ENCODE assay signal across 10 cellular contexts in genomic region chr16:87610026-87610425, GRCh38. TPM values are rescaled to one million over a fixed set of nuclear protein-coding genes. Genes with fewer than 3 reads are reported as not detected.
"Had no signal": no experiment of that assay in that cellular context is flagged by ENCODE, and none has a peak within 500 bp of the region (broad histone marks: within the 10 kb centered on the region; RNA-seq: fewer than 3 reads in every experiment).

No MANE protein-coding gene starts in this region.

- H3K27ac ChIP-seq: HL-60, KMS-11 had no signal

- DNase-seq: H7, KBM-7 had no signal

- ATAC-seq: GM23338, HCT116, HepG2 had no signal

- H3K4me2 ChIP-seq: GM23338, KMS-11 had no signal

- H3K9ac ChIP-seq: KMS-11 had no signal

- H3K4me1 Mint-ChIP-seq: IgD-negative memory B cell had no signal

- H2AFZ ChIP-seq: GM23338 had no signal

- H3K27ac Mint-ChIP-seq: GM23338, IgD-negative memory B cell had no signal

- H3K9me3 Mint-ChIP-seq: GM23338 had no signal

- H3K36me3 ChIP-seq: HAP-1 had no signal

- H3K4me3 Mint-ChIP-seq: GM23338, IgD-negative memory B cell had no signal

- H3K4me1 ChIP-seq: HAP-1 had no signal

- H3K36me3 Mint-ChIP-seq: IgD-negative memory B cell had no signal

- H3K9me3 ChIP-seq: HAP-1 had no signal

- H3K4me3 ChIP-seq: GM23338, HAP-1 had no signal

RNA-seq across cellular contexts. Expression of gene JPH3, which starts 7.7 kb away (rescaled TPM):
- total RNA-seq: HepG2, HT1080 had no signal
- polyA plus RNA-seq: HepG2, IgD-negative memory B cell had no signal
